30 cellular contexts compared by ENCODE assay signal in the genomic region with DNA sequence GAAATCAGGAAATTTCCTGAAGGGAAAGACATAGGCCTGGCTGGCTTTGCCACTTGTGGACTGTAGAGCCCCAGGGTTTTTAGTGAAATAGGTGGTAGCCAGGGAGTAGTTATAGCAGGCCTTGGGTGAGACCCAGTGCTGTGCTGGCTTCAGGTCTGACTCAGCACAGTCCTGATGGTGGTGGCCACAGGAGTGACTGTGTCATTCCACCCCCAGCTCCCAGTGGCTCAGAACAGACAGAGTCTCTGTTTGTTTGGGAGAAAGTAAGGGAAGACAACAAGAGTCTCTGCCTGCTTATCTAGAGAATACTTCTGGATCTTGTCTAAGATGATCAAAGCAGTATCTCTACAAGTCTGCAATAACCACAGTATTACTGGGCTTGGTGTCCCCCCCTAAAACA. TPM values are rescaled to one million over a fixed set of nuclear protein-coding genes. Genes with fewer than 3 reads are reported as not detected.
DNase-seq lines count a peak whose midpoint lies in the region; ATAC-seq and TF ChIP-seq lines count a peak whose summit lies in the region.
"Had no signal": no experiment of that assay in that cellular context is flagged by ENCODE, and none has a peak within 500 bp of the region (broad histone marks: within the 10 kb centered on the region; RNA-seq: fewer than 3 reads in every experiment).

No MANE protein-coding gene starts in this region.

- H3K4me1 ChIP-seq in osteoblast (ENCODE audit: insufficient read depth, low read length) (peaks cover 34% of the 10 kb centered on the region), sigmoid colon (no peaks in the 10 kb centered on the region)
- H3K4me1 ChIP-seq: colonic mucosa had no signal

- H3K4me3 ChIP-seq in GM12865 (ENCODE audit: low read depth, low read length) (no peak overlapping the region), osteoblast (ENCODE audit: insufficient read depth, low read length) (no peak overlapping the region), sigmoid colon (no peak overlapping the region)
- H3K4me3 ChIP-seq: colonic mucosa, MG63, SK-N-MC had no signal

- H3K9me3 ChIP-seq in osteoblast (ENCODE audit: low read depth, low read length) (no peaks in the 10 kb centered on the region), sigmoid colon (no peaks in the 10 kb centered on the region)
- H3K9me3 ChIP-seq: colonic mucosa, MG63 had no signal

- no peaks in the 10 kb centered on the region for H3K36me3 ChIP-seq in osteoblast (ENCODE audit: insufficient read depth, low read length)
- H3K36me3 ChIP-seq in sigmoid colon: no peaks in the 10 kb centered on the region
- H3K36me3 ChIP-seq: colonic mucosa, MG63, WERI-Rb-1 had no signal

- TF ChIP-seq CTCF in GM12865 (IDR thresholded peaks at IDR 0.05; ENCODE audit: insufficient read depth, low read depth, low read length, missing control alignments) (no peak), osteoblast (IDR thresholded peaks at IDR 0.05; ENCODE audit: extremely low read depth, low read depth, low read length) (no peak), sigmoid colon (IDR thresholded peaks at IDR 0.05) (no peak)

- no peak for TF ChIP-seq POLR2A in sigmoid colon (IDR thresholded peaks at IDR 0.05)

- TF ChIP-seq EP300 in sigmoid colon (IDR thresholded peaks at IDR 0.05): no peak

- DNase-seq in activated CD4-positive, alpha-beta T cell treated with anti-CD3 and anti-CD28 coated beads for 48 hours: peak; percentile 29
- DNase-seq in activated CD4-positive, alpha-beta T cell treated with anti-CD3 and anti-CD28 coated beads, Interleukin-2, amount 50 U/mL, for 1 hour: no peak
- DNase-seq in GM12865 (ENCODE audit: low read depth): peak; percentile 19
- peak; percentile 76 for DNase-seq in RPMI7951 (ENCODE audit: low read depth)
- no peak for DNase-seq in osteoblast (ENCODE audit: insufficient read length, low spot score, missing footprints)
- DNase-seq in sigmoid colon: no peak
- no peak for DNase-seq in H4 (ENCODE audit: low spot score)
- DNase-seq: activated CD8-positive, alpha-beta T cell treated with anti-CD3 and anti-CD28 coated beads for 36 hours; activated naive CD4-positive, alpha-beta T cell treated with Interleukin-2 at 50 U/mL for 16 hours; amygdala; CD8-positive, alpha-beta T cell; colonic mucosa; DMS153; effector memory CD8-positive, alpha-beta T cell; foreskin melanocyte; left colon; MG63; naive B cell; NCI-H2081 treated with DMSO at 0.1 percent for 48 hours; NCI-H774; occipital lobe; retina; stimulated activated CD4-positive, alpha-beta T cell treated with anti-CD3 and anti-CD28 coated beads, Interleukin-4, amount 100 ng/mL, for 4 hours; WERI-Rb-1 had no signal

- H3K4me2 ChIP-seq in osteoblast (ENCODE audit: insufficient read depth, low read length): peak overlapping the region; percentile 28

- H3K27me3 ChIP-seq in osteoblast (ENCODE audit: insufficient read depth, low read length) (peaks cover 1% of the 10 kb centered on the region), sigmoid colon (no peaks in the 10 kb centered on the region)
- H3K27me3 ChIP-seq: colonic mucosa, MG63 had no signal

- H3K27ac ChIP-seq in osteoblast (ENCODE audit: low read depth, low read length) (peak overlapping the region; percentile 45), sigmoid colon (no peak overlapping the region)
- H3K27ac ChIP-seq: colonic mucosa, RWPE1, SK-N-MC, WERI-Rb-1 had no signal

- H4K20me1 ChIP-seq in osteoblast (ENCODE audit: insufficient read depth, low read length): no peaks in the 10 kb centered on the region

- no peak for ATAC-seq in HG03354 (IDR thresholded peaks at IDR 0.05; ENCODE audit: poor library complexity, severe bottlenecking, unreplicated experiment)
- ATAC-seq: activated CD8-positive, alpha-beta T cell treated with anti-CD3 and anti-CD28 coated beads for 36 hours; CD8-positive, alpha-beta T cell; effector memory CD8-positive, alpha-beta T cell; left colon had no signal

- H3K79me2 ChIP-seq in osteoblast (ENCODE audit: insufficient read depth, low read length): no peaks in the 10 kb centered on the region

- H2AFZ ChIP-seq in osteoblast (ENCODE audit: low read length): no peak overlapping the region

- intact Hi-C loops in sigmoid colon (cut with DNase I): no loop called here

RNA-seq across cellular contexts. Expression of gene OR6J1, which starts 27.5 kb away (rescaled TPM):
- not detected in 2 replicates for total RNA-seq in RPMI7951 (2014; rRNA removed; shearing (Covaris generic))
- total RNA-seq in osteoblast (not detected in 2 replicates), sigmoid colon (not detected)
- not detected for polyA plus RNA-seq in sigmoid colon
- not detected in 2 replicates for total RNA-seq in H4 (2014; rRNA removed; shearing (Covaris generic))
- total RNA-seq: activated CD8-positive, alpha-beta T cell treated with anti-CD3 and anti-CD28 coated beads for 36 hours; CD8-positive, alpha-beta T cell; colonic mucosa; left colon; mesenteric fat pad; occipital lobe had no signal
- polyA plus RNA-seq: esophagus, IgD-negative memory B cell had no signal

Comparison
In these comparisons a context has a peak if more than half of its experiments do, and no peak if none do; other contexts are left out.
1. DNase-seq: peak in activated CD4-positive, alpha-beta T cell treated with anti-CD3 and anti-CD28 coated beads for 48 hours (single experiment), GM12865 (single experiment) and RPMI7951 (single experiment); none in activated CD4-positive, alpha-beta T cell treated with anti-CD3 and anti-CD28 coated beads, Interleukin-2, amount 50 U/mL, for 1 hour (single experiment), osteoblast (single experiment), sigmoid colon (single experiment) and H4 (single experiment).